ENCODE assay signal across 15 cellular contexts in the genomic region with DNA sequence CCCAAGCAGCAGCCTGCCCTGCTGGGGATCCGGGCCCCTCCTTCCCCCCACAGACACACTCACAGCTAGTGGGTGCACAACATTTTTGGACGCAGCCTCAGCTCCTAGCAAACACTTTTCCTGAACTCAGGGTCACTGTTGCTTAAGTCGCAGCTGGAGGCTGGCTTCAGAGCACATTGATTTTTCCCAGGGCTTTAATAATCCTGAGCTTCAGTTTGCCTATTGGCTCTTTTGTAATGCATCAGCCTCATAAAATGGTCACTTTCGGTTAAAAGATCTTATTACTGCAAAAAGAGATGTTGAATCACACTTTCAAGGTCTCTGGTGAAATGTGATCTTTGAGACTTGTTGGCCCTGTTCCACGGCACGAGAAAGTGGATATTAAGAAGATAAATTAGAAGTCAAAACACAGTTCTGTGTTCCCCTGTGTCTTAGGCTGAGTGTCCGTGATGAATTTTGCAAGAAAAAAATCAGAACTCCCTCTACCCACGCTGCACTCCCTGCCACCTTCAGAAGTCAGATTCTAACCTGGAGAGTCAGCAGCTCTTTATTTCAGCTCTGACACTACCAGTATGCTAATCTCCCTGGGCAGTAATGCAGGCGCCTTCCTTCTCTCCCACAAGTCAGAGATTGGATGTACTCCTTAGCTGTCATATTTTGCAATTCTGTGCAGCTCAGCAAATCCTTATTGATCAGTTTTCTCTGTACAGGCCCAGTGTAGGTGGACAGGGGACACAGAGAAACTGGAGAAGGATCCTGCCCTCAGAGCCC.
A peak's percentile ranks its signal among the peaks of the same experiment; 100 is the strongest.
DNase-seq lines count a peak whose midpoint lies in the region; ATAC-seq and TF ChIP-seq lines count a peak whose summit lies in the region.
"Had no signal": no experiment of that assay in that cellular context is flagged by ENCODE, and none has a peak within 500 bp of the region (broad histone marks: within the 10 kb centered on the region; RNA-seq: fewer than 3 reads in every experiment).

No MANE protein-coding gene starts in this region.

- POLR2A ChIA-PET in PC-9 (lab: Charles Lee; ENCODE audit: unreplicated experiment) = no interaction called here

- intact Hi-C loops in PC-9 (cut with micrococcal nuclease; ENCODE audit: unreplicated experiment) = no loop called here

- no peaks in the 10 kb centered on the region for H4K20me1 ChIP-seq in PC-9 (ENCODE audit: insufficient read depth)

- H3K9me3 ChIP-seq in PC-9 (ENCODE audit: insufficient read depth, low read depth) (no peaks in the 10 kb centered on the region), skeletal muscle tissue (ENCODE audit: control insufficient read depth in 3 of 3, low read length in 3 of 3) (no peaks in the 10 kb centered on the region)

- no peak overlapping the region for H3K9ac ChIP-seq in skeletal muscle tissue (ENCODE audit: low read depth in 1 of 3, low read length in 3 of 3)

- TF ChIP-seq CTCF in PC-9 (conservative IDR thresholded peaks at IDR 0.05) = no peak

- peaks cover 22% of the 10 kb centered on the region for H3F3A ChIP-seq in PC-9 (ENCODE audit: insufficient read depth, low read depth)

- no TSS peak for BruUV-seq in PC-9 (replicated peaks; lab: Mats Ljungman, UMichigan)

- H2AFZ ChIP-seq in PC-9 = 0 out of 2 replicates have a peak overlapping the region, but pooled peaks have one; percentile 6

- H3K9me2 ChIP-seq in PC-9 (ENCODE audit: insufficient read depth) = no peaks in the 10 kb centered on the region

- peak; percentile 47 for DNase-seq in ELR (ENCODE audit: low read depth)
- DNase-seq in PC-9 = peak in 1 of 2 experiments; percentile 89
- peak; percentile 28 for DNase-seq in hepatic stellate cell (ENCODE audit: low spot score)
- no peak for DNase-seq in stimulated activated CD4-positive, alpha-beta T cell treated with anti-CD3 and anti-CD28 coated beads, Interleukin-12 subunit alpha, Interleukin-12 subunit beta, amount 100 ng/mL, for 4 hours
- no peak for DNase-seq in T-helper 1 cell
- no peak for DNase-seq in SIG-M5 (lab: John Stamatoyannopoulos, UW)
- DNase-seq: activated CD4-positive, alpha-beta memory T cell treated with anti-CD3 and anti-CD28 coated beads for 36 hours; activated naive CD4-positive, alpha-beta T cell treated with anti-CD3 and anti-CD28 coated beads, Interleukin-2, amount 10 ng/mL, durations not matched to agents 7 days and 5 days; effector memory CD8-positive, alpha-beta T cell; NCI-H187 treated with DMSO at 0.1 percent for 48 hours; nephron progenitor cell; stimulated activated CD4-positive, alpha-beta T cell treated with anti-CD3 and anti-CD28 coated beads, Interleukin-2, amount 100 ng/mL, for 48 hours; T-cell had no signal

- no peaks in the 10 kb centered on the region for H3K79me2 ChIP-seq in PC-9 (ENCODE audit: low read depth)

- H3K27ac ChIP-seq in PC-9 (peak overlapping the region; percentile 61), skeletal muscle tissue (ENCODE audit: low read depth, low read length) (peak overlapping the region; percentile 28)

- H3K4me2 ChIP-seq in PC-9 = peak overlapping the region; percentile 48

- peak overlapping the region; percentile 8; the same call in 1 of the 2 replicates for H3K4me3 ChIP-seq in PC-9
- H3K4me3 ChIP-seq in skeletal muscle tissue (ENCODE audit: low read length in 3 of 3) = no peak overlapping the region

- CTCF ChIA-PET in PC-9 (lab: Charles Lee) = no interaction called here

- ATAC-seq in GM21526 (IDR thresholded peaks at IDR 0.05; ENCODE audit: low FRiP score, unreplicated experiment) = no peak
- ATAC-seq: effector memory CD8-positive, alpha-beta T cell; T-cell had no signal

- H3K27me3 ChIP-seq in PC-9 (ENCODE audit: insufficient read depth, low read depth) = no peaks in the 10 kb centered on the region
- peaks cover 0 to 6% (median 2%) of the 10 kb centered on the region in 3 donors for H3K27me3 ChIP-seq in skeletal muscle tissue (ENCODE audit: control insufficient read depth in 3 of 3, insufficient read depth in 3 of 3, low read length in 3 of 3)

- H3K36me3 ChIP-seq in PC-9 (ENCODE audit: low read depth) (no peaks in the 10 kb centered on the region), skeletal muscle tissue (ENCODE audit: control insufficient read depth in 3 of 3, insufficient read depth in 3 of 3, low read length in 3 of 3) (no peaks in the 10 kb centered on the region)

- H3K4me1 ChIP-seq in PC-9 (replicated peaks; ENCODE audit: insufficient read depth) (peaks cover 24% of the 10 kb centered on the region), skeletal muscle tissue (ENCODE audit: control insufficient read depth in 3 of 3, insufficient read depth in 3 of 3, low read length in 3 of 3) (peaks cover 6 to 9% (median 7%) of the 10 kb centered on the region in 3 donors)

Comparison
In these comparisons a context has a peak if more than half of its experiments do, and no peak if none do; other contexts are left out.
1. DNase-seq: peak in ELR (single experiment) and hepatic stellate cell (single experiment); none in stimulated activated CD4-positive, alpha-beta T cell treated with anti-CD3 and anti-CD28 coated beads, Interleukin-12 subunit alpha, Interleukin-12 subunit beta, amount 100 ng/mL, for 4 hours (single experiment), T-helper 1 cell (0 of 5) and SIG-M5 (single experiment).